In the genomic region with DNA sequence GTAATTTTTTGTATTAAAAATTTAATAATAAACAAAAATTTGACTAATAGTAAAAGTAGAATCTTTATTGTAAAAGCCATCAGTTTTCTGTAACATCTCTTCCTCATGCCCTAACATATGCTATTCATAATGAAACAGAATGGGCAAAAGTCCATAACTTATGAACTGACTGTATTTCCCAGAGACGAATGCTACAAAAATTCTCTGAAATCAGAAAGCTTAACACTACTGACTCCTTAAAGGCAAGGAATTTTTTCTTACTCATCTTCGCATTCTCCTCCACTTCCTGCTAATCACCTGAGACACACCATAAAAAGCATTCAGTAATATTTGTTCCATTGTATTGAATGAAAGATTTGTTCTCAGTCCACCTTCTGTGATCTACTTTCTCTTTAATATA, we compare ENCODE assay signal across 16 cellular contexts. TPM values are rescaled to one million over a fixed set of nuclear protein-coding genes. Genes with fewer than 3 reads are reported as not detected.
DNase-seq lines count a peak whose midpoint lies in the region; ATAC-seq and FAIRE-seq lines count a peak whose summit lies in the region.
"Had no signal": no experiment of that assay in that cellular context is flagged by ENCODE, and none has a peak within 500 bp of the region (broad histone marks: within the 10 kb centered on the region; RNA-seq: fewer than 3 reads in every experiment).

No MANE protein-coding gene starts in this region.

- no peaks in the 10 kb centered on the region for H3K27me3 ChIP-seq in CD4-positive, CD25-positive, alpha-beta regulatory T cell (ENCODE audit: control insufficient read depth, insufficient read depth, low read length)
- H3K27me3 ChIP-seq: BLaER1 treated with 17β-estradiol and CSF1 and Interleukin-3, amounts not matched to agents 10 nM and 100 nM had no signal

- no peak for FAIRE-seq in HTR-8/SVneo (lab: Jason Lieb, UNC)
- FAIRE-seq: small intestine, urothelium cell line had no signal

- peaks cover 17% of the 10 kb centered on the region for H3K36me3 ChIP-seq in CD4-positive, CD25-positive, alpha-beta regulatory T cell (ENCODE audit: control insufficient read depth, insufficient read depth, low read length)

- no peak for DNase-seq in CD4-positive, CD25-positive, alpha-beta regulatory T cell
- DNase-seq in SK-MEL-5 (ENCODE audit: low read depth, low spot score) (peak; percentile 35), glomerular visceral epithelial cell (ENCODE audit: extremely low spot score) (peak; percentile 24), HTR-8/SVneo (ENCODE audit: insufficient read length, low spot score) (no peak)
- DNase-seq in effector CD8-positive, alpha-beta T cell (lab: John Stamatoyannopoulos, UW): no peak
- no peak for DNase-seq in activated effector memory CD4-positive, alpha-beta T cell treated with Interleukin-2 at 50 U/mL for 16 hours
- DNase-seq: activated T-cell treated with anti-CD3 and anti-CD28 coated beads for 4 hours; cerebellar nuclear complex; islet precursor cell; NCI-H2107; small intestine; stimulated activated naive CD4-positive, alpha-beta T cell had no signal

- no peak for ATAC-seq in CD4-positive, CD25-positive, alpha-beta regulatory T cell (ENCODE audit: low read depth in 2 of 2)
- ATAC-seq in GM18861 (IDR thresholded peaks at IDR 0.05; ENCODE audit: unreplicated experiment) (peak; percentile 40), GM18519 (IDR thresholded peaks at IDR 0.05; ENCODE audit: low FRiP score, unreplicated experiment) (no peak)

- no peak overlapping the region for H3K4me3 ChIP-seq in CD4-positive, CD25-positive, alpha-beta regulatory T cell (ENCODE audit: low read depth, low read length)
- H3K4me3 ChIP-seq: BLaER1 treated with 17β-estradiol and CSF1 and Interleukin-3, amounts not matched to agents 10 nM and 100 nM had no signal

- no peaks in the 10 kb centered on the region for H3K27me3 Mint-ChIP-seq in CD4-positive, CD25-positive, alpha-beta regulatory T cell

- in situ Hi-C loops in SK-MEL-5 (cut with HindIII; ENCODE audit: low pct_unique_long_range_greater_than_20kb, low sequenced_read_pairs): no loop called here

- H3K4me1 Mint-ChIP-seq in CD4-positive, CD25-positive, alpha-beta regulatory T cell: peaks cover 28 to 52% (median 47%) of the 10 kb centered on the region in 4 donors

- H3K4me3 Mint-ChIP-seq in CD4-positive, CD25-positive, alpha-beta regulatory T cell: no peak overlapping the region

- H3K9me3 Mint-ChIP-seq in CD4-positive, CD25-positive, alpha-beta regulatory T cell: no peaks in the 10 kb centered on the region

- no peaks in the 10 kb centered on the region for H3K9me3 ChIP-seq in CD4-positive, CD25-positive, alpha-beta regulatory T cell (ENCODE audit: control insufficient read depth in 2 of 2, low read length in 2 of 2)

- H3K27ac ChIP-seq in CD4-positive, CD25-positive, alpha-beta regulatory T cell (ENCODE audit: insufficient read depth, low read length, poor library complexity, severe bottlenecking): no peak overlapping the region
- H3K27ac ChIP-seq: BLaER1 treated with 17β-estradiol and CSF1 and Interleukin-3, amounts not matched to agents 10 nM and 100 nM had no signal

- H3K4me1 ChIP-seq in CD4-positive, CD25-positive, alpha-beta regulatory T cell (ENCODE audit: control insufficient read depth, insufficient read depth, low read length, poor library complexity, severe bottlenecking): no peaks in the 10 kb centered on the region
- H3K4me1 ChIP-seq: BLaER1 treated with 17β-estradiol and CSF1 and Interleukin-3, amounts not matched to agents 10 nM and 100 nM had no signal

- peak overlapping the region in 2 of 3 donors; percentile 10 to 49 for H3K27ac Mint-ChIP-seq in CD4-positive, CD25-positive, alpha-beta regulatory T cell

- peaks cover 12% of the 10 kb centered on the region for H3K36me3 Mint-ChIP-seq in CD4-positive, CD25-positive, alpha-beta regulatory T cell

RNA-seq across cellular contexts. Expression of a gene that starts 17.6 kb away (rescaled TPM):
- 70.1 TPM for total RNA-seq in CD4-positive, CD25-positive, alpha-beta regulatory T cell
- polyA plus RNA-seq in CD4-positive, CD25-positive, alpha-beta regulatory T cell: 10 to 100 TPM; 14.4 to 17.4 (median 15.6) TPM
- total RNA-seq in SK-MEL-5 (2014; rRNA removed; shearing (Covaris generic)): 20.0 and 23.0 TPM in 2 replicates
- 19.7 and 21.9 TPM in 2 replicates for polyA plus RNA-seq in SK-MEL-5 (2015; cell fraction: cytosol; rRNA removed)
- polyA plus RNA-seq in SK-MEL-5 (2015; cell fraction: nucleus; rRNA removed): 122 and 141 TPM in 2 replicates

Comparison
In these comparisons a context has a peak if more than half of its experiments do, and no peak if none do; other contexts are left out.
1. DNase-seq: peak in SK-MEL-5 (single experiment) and glomerular visceral epithelial cell (single experiment); none in CD4-positive, CD25-positive, alpha-beta regulatory T cell (0 of 3), HTR-8/SVneo (single experiment), effector CD8-positive, alpha-beta T cell (single experiment) and activated effector memory CD4-positive, alpha-beta T cell treated with Interleukin-2 at 50 U/mL for 16 hours (single experiment).